Comparison of ENCODE assay signal across 18 cellular contexts in genomic region chr10:78071857-78072179, GRCh38. TPM values are rescaled to one million over a fixed set of nuclear protein-coding genes. Genes with fewer than 3 reads are reported as not detected.
DNase-seq lines count a peak whose midpoint lies in the region; ATAC-seq, FAIRE-seq and TF ChIP-seq lines count a peak whose summit lies in the region.
"Had no signal": no experiment of that assay in that cellular context is flagged by ENCODE, and none has a peak within 500 bp of the region (broad histone marks: within the 10 kb centered on the region; RNA-seq: fewer than 3 reads in every experiment).

No MANE protein-coding gene starts in this region.

- H3K36me3 ChIP-seq in HepG2 (replicated peaks in 1 of 2; ENCODE audit: control insufficient read depth in 1 of 2, insufficient read depth in 2 of 2, low read length in 2 of 2) (no peaks in the 10 kb centered on the region), right lobe of liver (no peaks in the 10 kb centered on the region), neuronal stem cell (replicated peaks in 1 of 2; ENCODE audit: control insufficient read depth in 2 of 2, insufficient read depth in 2 of 2, low read length in 2 of 2) (no peaks in the 10 kb centered on the region)
- H3K36me3 ChIP-seq: BLaER1 had no signal

- H2AFZ ChIP-seq in HepG2 (ENCODE audit: low read length) (no peak overlapping the region), neuronal stem cell (ENCODE audit: low read length) (no peak overlapping the region)

- no peak overlapping the region for H4K91ac ChIP-seq in neuronal stem cell (ENCODE audit: low read depth, low read length, poor library complexity)

- H3K9me3 ChIP-seq in HepG2 (ENCODE audit: low read length) (no peaks in the 10 kb centered on the region), right lobe of liver (no peaks in the 10 kb centered on the region), neuronal stem cell (replicated peaks in 1 of 2; ENCODE audit: control insufficient read depth in 2 of 2, insufficient read depth in 1 of 2, low read depth in 1 of 2, low read length in 2 of 2) (peaks cover 2 to 4% of the 10 kb centered on the region in 2 donors)
- H3K9me3 ChIP-seq: Caco-2 had no signal

- no peaks in the 10 kb centered on the region for H4K20me1 ChIP-seq in HepG2 (ENCODE audit: insufficient read depth, low read length)
- H4K20me1 ChIP-seq: BLaER1 had no signal

- H3K18ac ChIP-seq in neuronal stem cell (ENCODE audit: low read length), result peak overlapping the region; percentile 53

- H3K9me3 Mint-ChIP-seq in brain, result peaks cover 9 to 29% (median 18%) of the 10 kb centered on the region in 5 experiments

- no peak for FAIRE-seq in HepG2 (lab: Jason Lieb, UNC)
- FAIRE-seq: G401.6, GM12892 had no signal

- no peak for TF ChIP-seq RAD21 in HepG2 (CRISPR knock-in tag; IDR thresholded peaks at IDR 0.05)

- peak overlapping the region; percentile 67 for H3K14ac ChIP-seq in neuronal stem cell (ENCODE audit: low read length)

- POLR2A ChIA-PET in HepG2 (lab: Yijun Ruan, JAX), result no interaction called here

- H3K79me2 ChIP-seq in HepG2 (ENCODE audit: insufficient read depth, low read length), result no peaks in the 10 kb centered on the region

- H3K4me3 ChIP-seq in HepG2 (replicated peaks in 1 of 3; ENCODE audit: insufficient read depth in 1 of 3, low read depth in 2 of 3, low read length in 3 of 3) (no peak overlapping the region), right lobe of liver (no peak overlapping the region), neuronal stem cell (ENCODE audit: low read length in 2 of 2) (peak overlapping the region in 1 of 2 donors; percentile 44)
- H3K4me3 ChIP-seq: BLaER1 had no signal

- H2BK5ac ChIP-seq in neuronal stem cell (ENCODE audit: low read length), result no peak overlapping the region

- peak overlapping the region in 3 of 5 experiments; percentile 77 to 98 (median 95) for H3K27ac Mint-ChIP-seq in brain
- H3K27ac Mint-ChIP-seq: CD8-positive, alpha-beta T cell; H9 had no signal

- TF ChIP-seq EP300 in HepG2 (IDR thresholded peaks at IDR 0.05; ENCODE audit: low read depth in 2 of 2, low read length in 2 of 2) (no peak), HepG2 (CRISPR knock-in tag; IDR thresholded peaks at IDR 0.05; ENCODE audit: borderline replicate concordance) (no peak)

- H3K23ac ChIP-seq in neuronal stem cell (ENCODE audit: low read depth, low read length, poor library complexity), result no peak overlapping the region

- H3K27ac ChIP-seq in HepG2 (ENCODE audit: extremely low read length, insufficient read depth, low read length) (no peak overlapping the region), right lobe of liver (no peak overlapping the region), neuronal stem cell (replicated peaks; ENCODE audit: low read length) (no peak overlapping the region)
- H3K27ac ChIP-seq: BLaER1, C4-2B had no signal

- no peak overlapping the region for H3K4ac ChIP-seq in neuronal stem cell (ENCODE audit: low read length)

- H3K79me1 ChIP-seq in neuronal stem cell (ENCODE audit: low read depth, low read length), result no peaks in the 10 kb centered on the region

- DNase-seq in HepG2 (ENCODE audit: low spot score) (no peak), right lobe of liver (no peak), neuronal stem cell (ENCODE audit: low spot score) (no peak), HuH-7 (ENCODE audit: low spot score) (no peak), anterior cingulate cortex (lab: John Stamatoyannopoulos, UW) (no peak)
- DNase-seq: Caco-2; CD4-positive, CD25-positive, alpha-beta regulatory T cell; CD8-positive, alpha-beta T cell; DMS153; DND-41; GOT3; H9 had no signal

- H3K4me2 ChIP-seq in HepG2 (ENCODE audit: low read depth, low read length) (no peak overlapping the region), neuronal stem cell (ENCODE audit: insufficient read depth, low read length, poor library complexity, severe bottlenecking) (no peak overlapping the region)
- H3K4me2 ChIP-seq: BLaER1 had no signal

- H3K4me1 ChIP-seq in HepG2 (ENCODE audit: insufficient read depth, low read length) (peaks cover 4% of the 10 kb centered on the region), right lobe of liver (no peaks in the 10 kb centered on the region), neuronal stem cell (ENCODE audit: control insufficient read depth in 2 of 2, insufficient read depth in 1 of 2, low read depth in 1 of 2, low read length in 2 of 2) (peaks cover 0 to 4% of the 10 kb centered on the region in 2 donors)
- H3K4me1 ChIP-seq: Caco-2 had no signal

- H2BK15ac ChIP-seq in neuronal stem cell (ENCODE audit: low read length), result peak overlapping the region; percentile 45

- in situ Hi-C loops in HepG2 (cut with HindIII; ENCODE audit: extremely low pct_ligation_motif_present, low pct_unique_long_range_greater_than_20kb), result no loop called here

- H4K8ac ChIP-seq in neuronal stem cell (ENCODE audit: low read depth, low read length), result no peak overlapping the region

- H3K27me3 ChIP-seq in HepG2 (ENCODE audit: control insufficient read depth in 1 of 2, insufficient read depth in 2 of 2, low read length in 2 of 2), result no peaks in the 10 kb centered on the region
- H3K27me3 ChIP-seq in right lobe of liver, result no peaks in the 10 kb centered on the region
- peaks cover 0 to 3% (median 0%) of the 10 kb centered on the region in 3 experiments for H3K27me3 ChIP-seq in neuronal stem cell (ENCODE audit: control insufficient read depth in 3 of 3, insufficient read depth in 3 of 3, low read depth in 1 of 3, low read length in 3 of 3)
- H3K27me3 ChIP-seq: BLaER1 had no signal

- no peak for TF ChIP-seq CTCF in HepG2 (CRISPR knock-in tag; IDR thresholded peaks at IDR 0.05)
- no peak for TF ChIP-seq CTCF in right lobe of liver (IDR thresholded peaks at IDR 0.05)
- TF ChIP-seq CTCF in brain (conservative IDR thresholded peaks at IDR 0.05), result no peak

- CTCF ChIA-PET in HepG2 (lab: Yijun Ruan, JAX; ENCODE audit: low intra/inter-chr PET ratio, low total read pairs), result no interaction called here

- 0% methylated on average over 3 of the region's 4 CpGs for WGBS in HepG2 (ENCODE audit: low lambda C conversion rate)
- 79% methylated on average over 3 of the region's 4 CpGs for WGBS in right lobe of liver (ENCODE audit: insufficient coverage, low coverage, low lambda C conversion rate, missing lambda C conversion rate)
- no CpG with 5 or more reads among the region's 4 CpGs for WGBS in neuronal stem cell (ENCODE audit: extremely low coverage in 2 of 2, insufficient read length in 2 of 2, insufficient replicate concordance in 1 of 2), 2 donors

- intact Hi-C loops in HepG2 (cut with micrococcal nuclease; ENCODE audit: unreplicated experiment), result no loop called here
- intact Hi-C loops in right lobe of liver (cut with DNase I), result no loop called here

- TF ChIP-seq POLR2A in HepG2 (IDR thresholded peaks at IDR 0.05; ENCODE audit: insufficient read depth in 1 of 2, low read depth in 2 of 2, low read length in 2 of 2), result no peak
- TF ChIP-seq POLR2A in right lobe of liver (IDR thresholded peaks at IDR 0.05), result no peak

- H3K9ac ChIP-seq in HepG2 (ENCODE audit: insufficient read depth, low read depth, low read length), result no peak overlapping the region
- H3K9ac ChIP-seq in neuronal stem cell (ENCODE audit: low read depth, low read length, poor library complexity), result no peak overlapping the region
- H3K9ac ChIP-seq: BLaER1 had no signal

- no peak overlapping the region for H3K4me3 Mint-ChIP-seq in brain
- H3K4me3 Mint-ChIP-seq: CD4-positive, CD25-positive, alpha-beta regulatory T cell; CD8-positive, alpha-beta T cell; H9 had no signal

- H2AK5ac ChIP-seq in neuronal stem cell (ENCODE audit: low read depth, low read length), result peak overlapping the region; percentile 66

- BruUV-seq in HepG2 (replicated peaks; lab: Mats Ljungman, UMichigan), result no TSS peak

- peak overlapping the region; percentile 47 for H2BK12ac ChIP-seq in neuronal stem cell (ENCODE audit: low read length)

- H2BK120ac ChIP-seq in neuronal stem cell (ENCODE audit: low read depth, low read length), result no peak overlapping the region

- ATAC-seq in HepG2, result no peak
- ATAC-seq in right lobe of liver, result no peak
- ATAC-seq: CD8-positive, alpha-beta T cell; HCT116 had no signal

- H3K27me3 Mint-ChIP-seq in brain, result no peaks in the 10 kb centered on the region

- H3K4me1 Mint-ChIP-seq in brain, result peaks cover 17% of the 10 kb centered on the region
- H3K4me1 Mint-ChIP-seq: CD4-positive, CD25-positive, alpha-beta regulatory T cell had no signal

- peaks cover 9% of the 10 kb centered on the region for H3K36me3 Mint-ChIP-seq in brain
- H3K36me3 Mint-ChIP-seq: CD4-positive, CD25-positive, alpha-beta regulatory T cell had no signal

RNA-seq across cellular contexts. Expression of gene RPS24, which starts 38.2 kb away (rescaled TPM):
- 2,690 and 3,176 TPM in 2 replicates for total RNA-seq in HepG2 (2016; rRNA removed; fragmentation: Illumina TruSeq; extraction: Trizol)
- 3,443 and 3,899 TPM in 2 replicates for total RNA-seq in HepG2 (2016; cell fraction: cytosol; rRNA removed; fragmentation: Illumina TruSeq; extraction: Trizol; ENCODE audit: low read depth)
- 2,643 and 3,338 TPM in 2 replicates for total RNA-seq in HepG2 (2016; cell fraction: insoluble cytoplasmic fraction; rRNA removed; fragmentation: Illumina TruSeq; extraction: Trizol)
- 5,731 and 5,852 TPM in 2 replicates for total RNA-seq in HepG2 (2016; cell fraction: membrane; rRNA removed; fragmentation: Illumina TruSeq; extraction: Trizol)
- total RNA-seq in HepG2 (2016; cell fraction: nucleus; rRNA removed; fragmentation: Illumina TruSeq; extraction: Trizol), result 895 and 969 TPM in 2 replicates
- 2,639 and 3,319 TPM in 2 replicates for polyA plus RNA-seq in HepG2 (2011; rRNA removed)
- 3,964 and 5,129 TPM in 2 replicates for polyA plus RNA-seq in HepG2 (2011; cell fraction: cytosol; rRNA removed)
- polyA plus RNA-seq in HepG2 (2011; cell fraction: nucleus; rRNA removed), result 933 and 1,313 TPM in 2 replicates
- polyA plus RNA-seq in HepG2 (2012), result 4,478 and 4,556 TPM in 2 replicates
- 4,871 and 5,001 TPM in 2 replicates for polyA plus RNA-seq in HepG2 (2016; cell fraction: cytosol; fragmentation: Illumina TruSeq; extraction: Trizol; ENCODE audit: low read depth)
- 3,512 and 4,058 TPM in 2 replicates for polyA plus RNA-seq in HepG2 (2016; cell fraction: insoluble cytoplasmic fraction; fragmentation: Illumina TruSeq; extraction: Trizol; ENCODE audit: low read depth)
- polyA plus RNA-seq in HepG2 (2016; cell fraction: membrane; fragmentation: Illumina TruSeq; extraction: Trizol; ENCODE audit: low read depth), result 5,657 and 5,670 TPM in 2 replicates
- 1,685 and 1,837 TPM in 2 replicates for polyA plus RNA-seq in HepG2 (2016; cell fraction: nucleus; fragmentation: Illumina TruSeq; extraction: Trizol; ENCODE audit: insufficient read depth, low read depth)
- polyA minus RNA-seq in HepG2 (2011; rRNA and poly(A)+ RNA removed; ENCODE audit: low replicate concordance), result 161 and 446 TPM in 2 replicates
- polyA minus RNA-seq in HepG2 (2011; cell fraction: cytosol; rRNA and poly(A)+ RNA removed), result 641 and 802 TPM in 2 replicates
- polyA minus RNA-seq in HepG2 (2011; cell fraction: nucleus; rRNA and poly(A)+ RNA removed), result 344 and 614 TPM in 2 replicates
- total RNA-seq in right lobe of liver, result 100 to 1,000 TPM; 406 to 921 (median 499) TPM
- polyA plus RNA-seq in brain (ENCODE audit: insufficient read depth, low read depth, low replicate concordance), result 1,805 TPM
- polyA plus RNA-seq in neuronal stem cell (2013, experiment 1 of 2), result 6,374 TPM
- 6,359 TPM for polyA plus RNA-seq in neuronal stem cell (2013, experiment 2 of 2)

RNA-seq across cellular contexts. Expression of gene POLR3A, which starts 42.5 kb away (rescaled TPM):
- total RNA-seq in HepG2 (2016; rRNA removed; fragmentation: Illumina TruSeq; extraction: Trizol) (19.2 and 26.3 TPM in 2 replicates), right lobe of liver (1 to 10 TPM; 5.5 to 8.5 (median 6.4) TPM)
- 6.3 TPM in 2 replicates for total RNA-seq in HepG2 (2016; cell fraction: cytosol; rRNA removed; fragmentation: Illumina TruSeq; extraction: Trizol; ENCODE audit: low read depth)
- 18.7 and 24.8 TPM in 2 replicates for total RNA-seq in HepG2 (2016; cell fraction: insoluble cytoplasmic fraction; rRNA removed; fragmentation: Illumina TruSeq; extraction: Trizol)
- 8.1 and 8.7 TPM in 2 replicates for total RNA-seq in HepG2 (2016; cell fraction: membrane; rRNA removed; fragmentation: Illumina TruSeq; extraction: Trizol)
- 26.9 and 33.4 TPM in 2 replicates for total RNA-seq in HepG2 (2016; cell fraction: nucleus; rRNA removed; fragmentation: Illumina TruSeq; extraction: Trizol)
- polyA plus RNA-seq in HepG2 (2011; rRNA removed) (13.2 and 13.6 TPM in 2 replicates), brain (ENCODE audit: insufficient read depth, low read depth, low replicate concordance) (15.5 TPM)
- 10.1 and 11.6 TPM in 2 replicates for polyA plus RNA-seq in HepG2 (2011; cell fraction: cytosol; rRNA removed)
- polyA plus RNA-seq in HepG2 (2011; cell fraction: nucleus; rRNA removed), result 13.4 and 15.1 TPM in 2 replicates
- polyA plus RNA-seq in HepG2 (2012), result 13.5 and 15.5 TPM in 2 replicates
- polyA plus RNA-seq in HepG2 (2016; cell fraction: cytosol; fragmentation: Illumina TruSeq; extraction: Trizol; ENCODE audit: low read depth), result 1.0 and 1.3 TPM in 2 replicates
- 19.3 and 20.6 TPM in 2 replicates for polyA plus RNA-seq in HepG2 (2016; cell fraction: insoluble cytoplasmic fraction; fragmentation: Illumina TruSeq; extraction: Trizol; ENCODE audit: low read depth)
- polyA plus RNA-seq in HepG2 (2016; cell fraction: membrane; fragmentation: Illumina TruSeq; extraction: Trizol; ENCODE audit: low read depth), result 2.3 and 3.0 TPM in 2 replicates
- 28.5 and 29.9 TPM in 2 replicates for polyA plus RNA-seq in HepG2 (2016; cell fraction: nucleus; fragmentation: Illumina TruSeq; extraction: Trizol; ENCODE audit: insufficient read depth, low read depth)
- polyA minus RNA-seq in HepG2 (2011; rRNA and poly(A)+ RNA removed; ENCODE audit: low replicate concordance), result 29.5 and 34.2 TPM in 2 replicates
- polyA minus RNA-seq in HepG2 (2011; cell fraction: cytosol; rRNA and poly(A)+ RNA removed), result 26.9 and 33.1 TPM in 2 replicates
- 65.7 and 71.6 TPM in 2 replicates for polyA minus RNA-seq in HepG2 (2011; cell fraction: nucleus; rRNA and poly(A)+ RNA removed)
- 9.1 TPM for polyA plus RNA-seq in neuronal stem cell (2013, experiment 1 of 2)
- 9.1 TPM for polyA plus RNA-seq in neuronal stem cell (2013, experiment 2 of 2)
